8 cellular contexts compared by ENCODE assay signal in the genomic region with DNA sequence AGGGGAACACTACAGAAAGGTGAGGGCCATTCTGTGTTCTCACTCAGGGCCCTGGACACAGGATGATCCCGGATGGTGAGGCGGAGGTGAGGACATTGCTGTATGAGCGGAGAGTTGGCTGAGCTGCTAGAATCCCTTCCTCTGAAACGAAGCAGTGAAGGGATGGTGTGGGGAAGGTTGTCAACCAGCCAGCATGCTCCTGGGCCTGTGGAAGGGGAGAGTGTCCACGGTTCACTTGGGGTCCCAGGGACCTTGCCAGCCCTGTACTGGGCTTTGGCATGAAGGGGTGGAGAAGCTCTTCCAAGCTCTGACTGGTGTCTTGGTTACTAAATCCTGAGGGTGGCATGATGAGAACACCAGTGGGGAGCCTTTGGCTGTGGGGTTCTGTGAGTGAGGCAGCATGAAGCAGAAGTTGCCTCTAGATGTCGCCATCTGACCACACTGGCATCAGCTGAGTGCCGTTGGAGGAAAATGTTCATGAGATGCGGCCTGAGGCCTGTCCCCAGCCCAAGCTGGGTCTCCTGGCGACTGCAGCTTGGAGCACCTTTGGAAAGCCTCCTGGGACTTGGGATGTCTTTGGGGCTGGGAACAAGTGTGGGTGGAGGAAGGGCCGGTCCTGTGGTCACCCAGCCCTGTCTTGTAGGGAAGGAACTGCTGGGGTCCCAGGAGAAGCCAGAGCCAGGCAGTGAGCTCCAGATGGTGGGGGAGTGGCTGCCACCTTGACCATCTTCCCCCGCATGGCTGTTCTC.
DNase-seq lines count a peak whose midpoint lies in the region; ATAC-seq, FAIRE-seq and TF ChIP-seq lines count a peak whose summit lies in the region.

No MANE protein-coding gene starts in this region.

- 0 out of 2 replicates have a peak, but pooled peaks cover 10% of the 10 kb centered on the region for H4K20me1 ChIP-seq in BLaER1

- H3K4me3 ChIP-seq in BLaER1 = no peak overlapping the region
- no peak overlapping the region for H3K4me3 ChIP-seq in brain microvascular endothelial cell (ENCODE audit: low read depth, low read length)

- DNase-seq in GM19239 (ENCODE audit: insufficient read length, low spot score) (peak; percentile 46), NCI-H1105 (lab: John Stamatoyannopoulos, UW) (peak; percentile 33), T1000 (lab: John Stamatoyannopoulos, UW) (peak; percentile 52), brain microvascular endothelial cell (peak; percentile 51), iPS-NIHi7 (ENCODE audit: extremely low spot score) (peak; percentile 76)
- peak in 2 of 3 donors; percentile 53 to 54 for DNase-seq in stimulated activated CD4-positive, alpha-beta T cell treated with anti-CD3 and anti-CD28 coated beads, Interleukin-12 subunit alpha, Interleukin-12 subunit beta, amount 100 ng/mL, for 48 hours (ENCODE audit: low read depth in 2 of 3, low spot score in 1 of 3)

- peak; percentile 68 for FAIRE-seq in GM19239 (lab: Jason Lieb, UNC)

- ATAC-seq in GM21367 (IDR thresholded peaks at IDR 0.05; ENCODE audit: unreplicated experiment) = no peak

- 0 out of 2 replicates have a peak overlapping the region, but pooled peaks have one; percentile 7 for H3K9ac ChIP-seq in BLaER1

- peaks cover 41% of the 10 kb centered on the region for H3K4me1 ChIP-seq in BLaER1

- H3K27ac ChIP-seq in BLaER1 (0 out of 2 replicates have a peak overlapping the region, but pooled peaks have one; percentile 10), brain microvascular endothelial cell (no peak overlapping the region)

- H3K36me3 ChIP-seq in BLaER1 = peaks cover 6% of the 10 kb centered on the region
- H3K36me3 ChIP-seq in brain microvascular endothelial cell (replicated peaks) = no peaks in the 10 kb centered on the region

- in situ Hi-C loops in brain microvascular endothelial cell (cut with HindIII; ENCODE audit: low pct_ligation_motif_present, low sequenced_read_pairs) = no loop called here

- peak overlapping the region; percentile 65 for H3K4me2 ChIP-seq in BLaER1

- no peaks in the 10 kb centered on the region for H3K27me3 ChIP-seq in BLaER1
- no peaks in the 10 kb centered on the region for H3K27me3 ChIP-seq in brain microvascular endothelial cell (replicated peaks)

- peak; percentile 96 for TF ChIP-seq CTCF in brain microvascular endothelial cell (IDR thresholded peaks at IDR 0.05; ENCODE audit: low read depth, low read length, missing control alignments)

- H3K9me3 ChIP-seq in BLaER1 = no peaks in the 10 kb centered on the region
